ENCODE assay signal across 26 cellular contexts in the genomic region with DNA sequence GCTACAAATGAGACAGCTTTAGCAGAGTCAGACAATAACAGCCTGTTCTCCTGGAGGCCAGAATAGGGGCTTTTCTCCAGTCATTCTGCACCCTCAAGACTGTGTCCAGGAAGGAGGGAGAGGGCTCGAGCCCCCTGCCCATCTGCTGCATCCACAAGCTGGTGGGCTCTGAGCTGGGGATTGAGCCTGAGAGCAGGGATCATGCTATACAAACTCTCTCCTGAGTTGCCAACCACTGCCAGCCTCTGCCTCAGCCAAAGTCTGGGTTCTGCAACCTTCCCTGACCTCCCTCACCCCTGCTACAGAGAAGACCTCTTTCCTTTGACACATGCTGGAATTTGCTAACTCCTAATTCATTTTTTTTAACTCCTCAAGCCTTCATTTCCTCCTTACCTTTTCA.
"Had no signal": no experiment of that assay in that cellular context is flagged by ENCODE, and none has a peak within 500 bp of the region (broad histone marks: within the 10 kb centered on the region; RNA-seq: fewer than 3 reads in every experiment).

No MANE protein-coding gene starts in this region.

- H3K27ac Mint-ChIP-seq: activated CD8-positive, alpha-beta memory T cell treated with anti-CD3 and anti-CD28 coated beads, Interleukin-2, amount 10 ng/mL, durations not matched to agents 7 days and 5 days; activated naive CD4-positive, alpha-beta T cell treated with anti-CD3 and anti-CD28 coated beads for 36 hours; activated naive CD8-positive, alpha-beta T cell treated with anti-CD3 and anti-CD28 coated beads for 36 hours; activated T-cell treated with anti-CD3 and anti-CD28 coated beads, Interleukin-2, amount 50 U/mL, for 24 hours; activated T-helper 1 cell treated with anti-CD3 and anti-CD28 coated beads, Interleukin-12 subunit alpha, Interleukin-12 subunit beta, Interleukin-2, Interleukin-4 antibody, amounts not matched to agents 30 ng/mL and 10 ng/mL and 1 ng/mL, durations not matched to agents 14 hours and 24 hours and 36 hours; T-cell; WTC11 had no signal

- H3K4me3 Mint-ChIP-seq: activated CD8-positive, alpha-beta memory T cell treated with anti-CD3 and anti-CD28 coated beads, Interleukin-2, amount 10 ng/mL, durations not matched to agents 7 days and 5 days; activated naive CD4-positive, alpha-beta T cell treated with anti-CD3 and anti-CD28 coated beads for 36 hours; activated naive CD8-positive, alpha-beta T cell treated with anti-CD3 and anti-CD28 coated beads for 36 hours; activated T-cell treated with anti-CD3 and anti-CD28 coated beads, Interleukin-2, amount 50 U/mL, for 24 hours; activated T-helper 1 cell treated with anti-CD3 and anti-CD28 coated beads, Interleukin-12 subunit alpha, Interleukin-12 subunit beta, Interleukin-2, Interleukin-4 antibody, amounts not matched to agents 30 ng/mL and 10 ng/mL and 1 ng/mL, durations not matched to agents 14 hours and 24 hours and 36 hours; T-cell; WTC11 had no signal

- H3K27me3 Mint-ChIP-seq: activated T-cell treated with anti-CD3 and anti-CD28 coated beads, Interleukin-2, amount 50 U/mL, for 24 hours had no signal

- H3K27ac ChIP-seq: SK-N-MC had no signal

- H3K4me1 Mint-ChIP-seq: activated CD8-positive, alpha-beta memory T cell treated with anti-CD3 and anti-CD28 coated beads, Interleukin-2, amount 10 ng/mL, durations not matched to agents 7 days and 5 days; activated naive CD8-positive, alpha-beta T cell treated with anti-CD3 and anti-CD28 coated beads for 36 hours; T-cell had no signal

- H3K36me3 Mint-ChIP-seq: activated CD8-positive, alpha-beta memory T cell treated with anti-CD3 and anti-CD28 coated beads, Interleukin-2, amount 10 ng/mL, durations not matched to agents 7 days and 5 days; activated naive CD8-positive, alpha-beta T cell treated with anti-CD3 and anti-CD28 coated beads for 36 hours; T-cell had no signal

- ATAC-seq: activated CD8-positive, alpha-beta memory T cell treated with anti-CD3 and anti-CD28 coated beads, Interleukin-2, amount 10 ng/mL, durations not matched to agents 7 days and 5 days; Panc1; Right ventricle myocardium inferior; T-cell; WTC11 had no signal

- DNase-seq: activated CD4-positive, alpha-beta T cell treated with anti-CD3 and anti-CD28 coated beads for 48 hours; activated CD4-positive, alpha-beta T cell treated with anti-CD3 and anti-CD28 coated beads, Interleukin-2, amount 50 U/mL, for 4 hours; activated CD4-positive, CD25-positive, alpha-beta regulatory T cell treated with anti-CD3 and anti-CD28 coated beads, Interleukin-2, amount 50 U/mL, for 72 hours; activated CD8-positive, alpha-beta memory T cell treated with anti-CD3 and anti-CD28 coated beads, Interleukin-2, amount 10 ng/mL, durations not matched to agents 7 days and 5 days; activated effector memory CD4-positive, alpha-beta T cell treated with Interleukin-2 at 50 U/mL for 16 hours; activated naive CD4-positive, alpha-beta T cell treated with anti-CD3 and anti-CD28 coated beads for 36 hours; activated naive CD8-positive, alpha-beta T cell treated with anti-CD3 and anti-CD28 coated beads for 36 hours; activated T-cell treated with anti-CD3 and anti-CD28 coated beads, Interleukin-2, amount 50 U/mL, for 24 hours; cerebellar nuclear complex; MM.1S; NCI-H1105; NCI-H1436; NCI-H1694 treated with DMSO at 0.1 percent for 48 hours; NCI-H2081; NCI-H510A treated with DMSO at 0.1 percent for 48 hours; NCI-H774; NK-92 treated with Interleukin-12 subunit alpha and Interleukin-12 subunit beta, amount 100 ng/mL, for 24 hours; OCI-M1; RPMI8226; T-cell; T-helper 2 cell had no signal

- H3K4me3 ChIP-seq: SK-N-MC had no signal

- H3K9me3 Mint-ChIP-seq: activated naive CD4-positive, alpha-beta T cell treated with anti-CD3 and anti-CD28 coated beads for 36 hours; activated naive CD8-positive, alpha-beta T cell treated with anti-CD3 and anti-CD28 coated beads for 36 hours; activated T-cell treated with anti-CD3 and anti-CD28 coated beads, Interleukin-2, amount 50 U/mL, for 24 hours; activated T-helper 1 cell treated with anti-CD3 and anti-CD28 coated beads, Interleukin-12 subunit alpha, Interleukin-12 subunit beta, Interleukin-2, Interleukin-4 antibody, amounts not matched to agents 30 ng/mL and 10 ng/mL and 1 ng/mL, durations not matched to agents 14 hours and 24 hours and 36 hours; T-cell; WTC11 had no signal
